ENCODE assay signal across 7 cellular contexts in genomic region chr17:3963214-3964201, GRCh38. TPM values are rescaled to one million over a fixed set of nuclear protein-coding genes. Genes with fewer than 3 reads are reported as not detected.
DNase-seq lines count a peak whose midpoint lies in the region; ATAC-seq, FAIRE-seq and TF ChIP-seq lines count a peak whose summit lies in the region.

No MANE protein-coding gene starts in this region.

- no peaks in the 10 kb centered on the region for H3K79me2 ChIP-seq in endothelial cell of umbilical vein (ENCODE audit: control insufficient read depth, insufficient read depth, low read length)

- no peak for TF ChIP-seq CTCF in endothelial cell of umbilical vein (IDR thresholded peaks at IDR 0.05; ENCODE audit: extremely low read depth in 1 of 2, insufficient read depth in 1 of 2, low read depth in 1 of 2, low read length in 2 of 2)
- no peak for TF ChIP-seq CTCF in spleen (IDR thresholded peaks at IDR 0.05 in 8 of 11, conservative IDR thresholded peaks at IDR 0.05 in 3 of 11)

- BruUV-seq in endothelial cell of umbilical vein (replicated peaks; lab: Mats Ljungman, UMichigan): no TSS peak

- dilution Hi-C loops in endothelial cell of umbilical vein (cut with MboI; ENCODE audit: extremely low pct_ligation_motif_present, low sequenced_read_pairs): no loop called here

- DNase-seq in activated CD4-positive, alpha-beta T cell treated with anti-CD3 and anti-CD28 coated beads for 4 hours: peak; percentile 49 to 58
- no peak for DNase-seq in endothelial cell of umbilical vein (ENCODE audit: low read depth, low spot score)
- peak; percentile 96 for DNase-seq in spleen
- DNase-seq in kidney tubule cell (ENCODE audit: low spot score): no peak

- no peaks in the 10 kb centered on the region for H3K9me1 ChIP-seq in endothelial cell of umbilical vein (replicated peaks; ENCODE audit: control insufficient read depth, extremely low read depth, insufficient read depth, low read length)

- 1 to 6% (median 2%) methylated on average over 29 to 64 of the region's 64 CpGs for WGBS in spleen, 5 donors

- CTCF ChIA-PET in endothelial cell of umbilical vein (lab: Charles Lee): interaction anchor here (1.4 kb wide), 1 partner anchor 50 kb away, joined by 4 read pairs; no protein-coding TSS in a partner anchor

- no peak for TF ChIP-seq POLR2A in endothelial cell of umbilical vein (IDR thresholded peaks at IDR 0.05; ENCODE audit: low read depth, low read length)
- no peak for TF ChIP-seq POLR2A in spleen (IDR thresholded peaks at IDR 0.05)

- H3K4me1 ChIP-seq in endothelial cell of umbilical vein (ENCODE audit: control insufficient read depth, extremely low read depth, insufficient read depth, low read length) (peaks cover 8% of the 10 kb centered on the region), spleen (peaks cover 56 to 95% (median 91%) of the 10 kb centered on the region in 6 donors)

- H3K4me3 ChIP-seq in endothelial cell of umbilical vein (replicated peaks in 1 of 3; ENCODE audit: insufficient read depth in 1 of 3, low read depth in 1 of 3, low read length in 3 of 3): no peak overlapping the region
- peak overlapping the region; percentile 64 to 99 (median 90) for H3K4me3 ChIP-seq in spleen

- intact Hi-C loops in endothelial cell of umbilical vein (cut with micrococcal nuclease) (loop anchor here (1.0 to 2.0 kb wide), 2 partner anchors 10 to 41 kb away; no protein-coding TSS in a partner anchor), spleen (cut with DNase I; ENCODE audit: low total_unique reads) (no loop called here)

- H2AFZ ChIP-seq in endothelial cell of umbilical vein (ENCODE audit: low read depth, low read length): peak overlapping the region; percentile 44

- H3K27ac ChIP-seq in endothelial cell of umbilical vein (ENCODE audit: insufficient read depth, low read depth, low read length) (no peak overlapping the region), spleen (peak overlapping the region; percentile 78 to 97 (median 92))

- FAIRE-seq in endothelial cell of umbilical vein (lab: Jason Lieb, UNC): no peak

- peak; percentile 16 for ATAC-seq in GM19395 (IDR thresholded peaks at IDR 0.05; ENCODE audit: unreplicated experiment)
- peak; percentile 7 for ATAC-seq in HG03571 (IDR thresholded peaks at IDR 0.05; ENCODE audit: unreplicated experiment)
- no peak for ATAC-seq in HG02852 (IDR thresholded peaks at IDR 0.05; ENCODE audit: unreplicated experiment)

- POLR2A ChIA-PET in endothelial cell of umbilical vein (lab: Charles Lee): no interaction called here

- no peaks in the 10 kb centered on the region for H3K9me3 ChIP-seq in endothelial cell of umbilical vein (replicated peaks; ENCODE audit: control insufficient read depth, insufficient read depth, low read length)
- H3K9me3 ChIP-seq in spleen: no peaks in the 10 kb centered on the region

- no peaks in the 10 kb centered on the region for H4K20me1 ChIP-seq in endothelial cell of umbilical vein (replicated peaks; ENCODE audit: control insufficient read depth, extremely low read depth, insufficient read depth, low read length)

- peaks cover 20 to 27% of the 10 kb centered on the region in 2 experiments for H3K27me3 ChIP-seq in endothelial cell of umbilical vein (ENCODE audit: control insufficient read depth in 2 of 2, insufficient read depth in 2 of 2, low read length in 2 of 2)
- peaks cover 0 to 19% (median 0%) of the 10 kb centered on the region in 7 donors for H3K27me3 ChIP-seq in spleen (replicated peaks in 1 of 7)

- H3K36me3 ChIP-seq in endothelial cell of umbilical vein (ENCODE audit: control insufficient read depth in 2 of 2, extremely low read depth in 1 of 2, insufficient read depth in 2 of 2, low read length in 2 of 2) (no peaks in the 10 kb centered on the region), spleen (peaks cover 0 to 22% (median 0%) of the 10 kb centered on the region in 6 donors)

- peak overlapping the region; percentile 57 for H3K4me2 ChIP-seq in endothelial cell of umbilical vein (ENCODE audit: insufficient read depth, low read length)

- H3K9ac ChIP-seq in endothelial cell of umbilical vein (replicated peaks; ENCODE audit: extremely low read depth, insufficient read depth, low read length): no peak overlapping the region

TF ChIP-seq in endothelial cell of umbilical vein, 7 proteins besides CTCF, POLR2A, EP300 and RAD21:
- TF ChIP-seq MAX (IDR thresholded peaks at IDR 0.05; ENCODE audit: insufficient read depth, insufficient read length) (no peak), FOS (IDR thresholded peaks at IDR 0.05; ENCODE audit: borderline replicate concordance, insufficient read depth, low read length) (no peak), EZH2 (IDR thresholded peaks at IDR 0.05; ENCODE audit: borderline replicate concordance, low read depth, low read length, severe bottlenecking) (peak; percentile 93), POLR2AphosphoS5 (IDR thresholded peaks at IDR 0.05; ENCODE audit: insufficient read depth, low read depth, low read length) (no peak), MYC (IDR thresholded peaks at IDR 0.05; ENCODE audit: low read depth, low read length) (no peak), JUN (IDR thresholded peaks at IDR 0.05; ENCODE audit: borderline replicate concordance, insufficient read depth, insufficient read length, low read depth) (no peak), GATA2 (IDR thresholded peaks at IDR 0.05; ENCODE audit: insufficient read depth, insufficient read length, low read depth, low read length) (no peak)
TF ChIP-seq in endothelial cell of umbilical vein: peak in this region for 1.

RNA-seq across cellular contexts. Expression of gene ATP2A3, which starts 0.7 kb away (rescaled TPM):
- 0.55 and 0.78 TPM in 2 replicates for total RNA-seq in endothelial cell of umbilical vein
- 0.37 TPM in 2 replicates for polyA plus RNA-seq in endothelial cell of umbilical vein
- 0.28 and 0.32 TPM in 2 replicates for polyA plus RNA-seq in endothelial cell of umbilical vein (2011; cell fraction: cytosol; rRNA removed)
- polyA plus RNA-seq in endothelial cell of umbilical vein (2011; cell fraction: nucleus; rRNA removed): 0.26 and 0.36 TPM in 2 replicates
- 1.6 and 1.8 TPM in 2 replicates for polyA plus RNA-seq in endothelial cell of umbilical vein (2012)
- polyA minus RNA-seq in endothelial cell of umbilical vein: 1.4 and 3.2 TPM in 2 replicates
- polyA minus RNA-seq in endothelial cell of umbilical vein (2011; cell fraction: cytosol; rRNA and poly(A)+ RNA removed): 4.7 TPM
- polyA minus RNA-seq in endothelial cell of umbilical vein (2011; cell fraction: nucleus; rRNA and poly(A)+ RNA removed): 0.82 TPM in 1 of 2 replicates, not detected in the other
- 100 to 1,000 TPM; 161 to 240 (median 219) TPM for total RNA-seq in spleen
- polyA plus RNA-seq in spleen: 100 to 1,000 TPM; 103 to 190 (median 189) TPM

RNA-seq across cellular contexts. Expression of gene P2RX1, which starts 47.2 kb away (rescaled TPM):
- total RNA-seq in endothelial cell of umbilical vein (not detected in 2 replicates), spleen (10 to 100 TPM; 16.8 to 46.3 (median 23.1) TPM)
- polyA plus RNA-seq in endothelial cell of umbilical vein (0.05 TPM in 1 of 2 replicates, not detected in the other), spleen (10 to 100 TPM in 2 of 3 donors, 1 to 10 TPM in 1; 9.2 to 22.0 (median 10.3) TPM)
- 0.03 TPM in 1 of 2 replicates, not detected in the other for polyA plus RNA-seq in endothelial cell of umbilical vein (2011; cell fraction: cytosol; rRNA removed)
- 0.05 and 0.08 TPM in 2 replicates for polyA plus RNA-seq in endothelial cell of umbilical vein (2011; cell fraction: nucleus; rRNA removed)
- polyA plus RNA-seq in endothelial cell of umbilical vein (2012): 0.10 TPM in 1 of 2 replicates, not detected in the other
- 0.17 TPM in 1 of 2 replicates, not detected in the other for polyA minus RNA-seq in endothelial cell of umbilical vein
- not detected for polyA minus RNA-seq in endothelial cell of umbilical vein (2011; cell fraction: cytosol; rRNA and poly(A)+ RNA removed)
- polyA minus RNA-seq in endothelial cell of umbilical vein (2011; cell fraction: nucleus; rRNA and poly(A)+ RNA removed): not detected in 2 replicates

Comparison
In these comparisons a context has a peak if more than half of its experiments do, and no peak if none do; other contexts are left out.
1. DNase-seq: peak in activated CD4-positive, alpha-beta T cell treated with anti-CD3 and anti-CD28 coated beads for 4 hours (2 of 2) and spleen (single experiment); none in endothelial cell of umbilical vein (single experiment) and kidney tubule cell (single experiment).
2. H3K4me3 ChIP-seq: peak in spleen (8 of 8); none in endothelial cell of umbilical vein (0 of 3).
3. RNA of gene ATP2A3, which starts 0.7 kb away (total RNA-seq): 161 to 240 TPM in spleen; 0.55 to 0.78 TPM in endothelial cell of umbilical vein; every median in the first group is over 10 times any median in the second.
4. RNA of gene P2RX1, which starts 47.2 kb away (total RNA-seq): 16.8 to 46.3 TPM in spleen; not detected in endothelial cell of umbilical vein; every median in the first group is over 10 times any median in the second.